ENCODE assay signal across 14 cellular contexts in the genomic region with DNA sequence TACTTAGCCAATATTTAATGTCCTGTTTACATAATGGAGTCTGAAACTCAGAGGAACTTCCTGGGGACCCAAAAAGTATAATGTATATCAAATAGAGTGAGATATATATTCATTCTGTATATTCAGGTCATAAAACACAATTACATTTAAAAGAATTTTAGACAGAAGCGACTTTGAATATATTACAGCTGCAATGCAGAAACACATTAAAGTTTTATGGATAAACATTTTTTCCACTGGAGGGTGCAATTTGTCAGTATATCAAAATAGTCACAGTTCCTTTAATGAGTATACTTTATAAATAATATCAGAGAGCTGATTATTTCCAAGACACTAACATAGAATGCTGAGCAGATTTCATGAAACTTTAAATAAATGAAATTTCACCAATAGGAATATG. TPM values are rescaled to one million over a fixed set of nuclear protein-coding genes. Genes with fewer than 3 reads are reported as not detected.
DNase-seq lines count a peak whose midpoint lies in the region; ATAC-seq and TF ChIP-seq lines count a peak whose summit lies in the region.
"Had no signal": no experiment of that assay in that cellular context is flagged by ENCODE, and none has a peak within 500 bp of the region (broad histone marks: within the 10 kb centered on the region; RNA-seq: fewer than 3 reads in every experiment).

No MANE protein-coding gene starts in this region.

- no peak overlapping the region for H3K18ac ChIP-seq in mesendoderm (ENCODE audit: low read length)

- CTCF ChIA-PET in PC-3 (lab: Charles Lee) = interaction anchor here (0.6 to 1.5 kb wide), 7 partner anchors 44 to 176 kb away, joined by 4 to 11 read pairs (median 6); no protein-coding TSS in a partner anchor

- no peak for TF ChIP-seq POLR2A in gastrocnemius medialis (IDR thresholded peaks at IDR 0.05)

- H4K20me1 ChIP-seq in PC-3 (ENCODE audit: low read length) = no peaks in the 10 kb centered on the region

- H3K27me3 ChIP-seq in heart right ventricle = no peaks in the 10 kb centered on the region
- H3K27me3 ChIP-seq in PC-3 (ENCODE audit: low read length) = no peaks in the 10 kb centered on the region
- no peaks in the 10 kb centered on the region for H3K27me3 ChIP-seq in upper lobe of right lung
- no peaks in the 10 kb centered on the region for H3K27me3 ChIP-seq in mesendoderm (ENCODE audit: insufficient read depth, low read length, poor library complexity)
- no peaks in the 10 kb centered on the region for H3K27me3 ChIP-seq in gastrocnemius medialis
- H3K27me3 ChIP-seq: neutrophil had no signal

- H3K79me2 ChIP-seq in PC-3 (ENCODE audit: low read length) (no peaks in the 10 kb centered on the region), mesendoderm (ENCODE audit: control insufficient read depth, insufficient read depth, low read length) (no peaks in the 10 kb centered on the region)

- no peak overlapping the region for H3K4ac ChIP-seq in mesendoderm (ENCODE audit: low read depth, low read length)

- H3K9me2 ChIP-seq in PC-3 (replicated peaks; ENCODE audit: low read length) = no peaks in the 10 kb centered on the region

- no peak overlapping the region for H2AK5ac ChIP-seq in mesendoderm (ENCODE audit: low read length)

- H3K27ac ChIP-seq in heart right ventricle (no peak overlapping the region), PC-3 (ENCODE audit: low read length) (no peak overlapping the region), upper lobe of right lung (no peak overlapping the region), mesendoderm (ENCODE audit: low read depth, low read length) (no peak overlapping the region), gastrocnemius medialis (no peak overlapping the region)
- H3K27ac ChIP-seq: HL-60, neutrophil, thoracic aorta had no signal

- in situ Hi-C loops in gastrocnemius medialis (cut with MboI; ENCODE audit: low sequenced_read_pairs in 4 of 4) = no loop called here

- DNase-seq in heart right ventricle (no peak), Right ventricle myocardium superior (no peak), PC-3 (peak; percentile 51), foreskin fibroblast (peak; percentile 1 to 20), upper lobe of right lung (no peak), mesendoderm (no peak), gastrocnemius medialis (no peak)
- no peak for DNase-seq in activated CD4-positive, alpha-beta T cell treated with anti-CD3 and anti-CD28 coated beads, Interleukin-2, amount 50 U/mL, for 1 hour
- DNase-seq: activated effector memory CD4-positive, alpha-beta T cell treated with anti-CD3 and anti-CD28 coated beads, Interleukin-2, amount 50 U/mL, for 16 hours; NCI-H187 had no signal

- H3K79me1 ChIP-seq in mesendoderm (ENCODE audit: low read length) = no peaks in the 10 kb centered on the region

- no peaks in the 10 kb centered on the region for H3F3A ChIP-seq in PC-3 (ENCODE audit: low read length, unreplicated experiment)

- intact Hi-C loops in heart right ventricle (cut with DNase I) (loop anchor here in 3 of 10 donors (5.0 to 10.0 kb wide), 2 partner anchors 42 to 131 kb away; no protein-coding TSS in a partner anchor), Right ventricle myocardium superior (cut with DNase I) (no loop called here), PC-3 (cut with micrococcal nuclease) (loop anchor here (1.0 to 2.0 kb wide), 2 partner anchors 43 to 111 kb away; no protein-coding TSS in a partner anchor), upper lobe of right lung (cut with DNase I) (no loop called here), gastrocnemius medialis (cut with DNase I; ENCODE audit: low total_unique reads) (no loop called here)

- peak in 6 of 9 donors; percentile 27 to 48 (median 36) for TF ChIP-seq CTCF in heart right ventricle (IDR thresholded peaks at IDR 0.05)
- peak; percentile 57 for TF ChIP-seq CTCF in PC-3 (conservative IDR thresholded peaks at IDR 0.05; ENCODE audit: low read depth, low read length)
- peak; percentile 18 for TF ChIP-seq CTCF in foreskin fibroblast (IDR thresholded peaks at IDR 0.05; ENCODE audit: low read depth, low read length)
- TF ChIP-seq CTCF in upper lobe of right lung (IDR thresholded peaks at IDR 0.05) = peak; percentile 27
- peak in 1 of 5 experiments; percentile 17 for TF ChIP-seq CTCF in gastrocnemius medialis (IDR thresholded peaks at IDR 0.05 in 4 of 5, conservative IDR thresholded peaks at IDR 0.05 in 1 of 5)

- H3K9ac ChIP-seq in PC-3 (ENCODE audit: low read length) (no peak overlapping the region), mesendoderm (ENCODE audit: low read length) (no peak overlapping the region)

- no peak overlapping the region for H2BK15ac ChIP-seq in mesendoderm (replicated peaks; ENCODE audit: low read depth)

- POLR2A ChIA-PET in PC-3 (lab: Charles Lee; ENCODE audit: unreplicated experiment) = interaction anchor here (0.6 kb wide), 1 partner anchor 83 kb away, joined by 3 read pairs; no protein-coding TSS in a partner anchor

- H3K4me1 ChIP-seq in heart right ventricle = no peaks in the 10 kb centered on the region
- H3K4me1 ChIP-seq in PC-3 (ENCODE audit: insufficient read depth, low read length) = peaks cover 8% of the 10 kb centered on the region
- no peaks in the 10 kb centered on the region for H3K4me1 ChIP-seq in upper lobe of right lung
- peaks cover 2% of the 10 kb centered on the region for H3K4me1 ChIP-seq in mesendoderm (ENCODE audit: control insufficient read depth, low read depth, low read length)
- H3K4me1 ChIP-seq in gastrocnemius medialis = no peaks in the 10 kb centered on the region

- H2AFZ ChIP-seq in PC-3 (ENCODE audit: low read length) = no peak overlapping the region

- H3K36me3 ChIP-seq in heart right ventricle (no peaks in the 10 kb centered on the region), PC-3 (ENCODE audit: low read depth, low read length) (no peaks in the 10 kb centered on the region), upper lobe of right lung (no peaks in the 10 kb centered on the region), mesendoderm (ENCODE audit: control insufficient read depth, insufficient read depth, low read length) (no peaks in the 10 kb centered on the region), gastrocnemius medialis (no peaks in the 10 kb centered on the region)
- H3K36me3 ChIP-seq: neutrophil, thoracic aorta had no signal

- no peak overlapping the region for H2BK5ac ChIP-seq in mesendoderm (ENCODE audit: low read length)

- H4K5ac ChIP-seq in mesendoderm (ENCODE audit: low read length) = no peak overlapping the region

- WGBS in heart right ventricle, 2 donors = 69 to 85% methylated on average over 1 of the region's 1 CpG
- no CpG with 5 or more reads among the region's 1 CpG for WGBS in mesendoderm (ENCODE audit: extremely low coverage, insufficient coverage, low lambda C conversion rate)

- H3K9me3 ChIP-seq in heart right ventricle (no peaks in the 10 kb centered on the region), PC-3 (ENCODE audit: low read length) (no peaks in the 10 kb centered on the region), upper lobe of right lung (no peaks in the 10 kb centered on the region), gastrocnemius medialis (no peaks in the 10 kb centered on the region)
- H3K9me3 ChIP-seq: neutrophil, thoracic aorta had no signal

- H2BK120ac ChIP-seq in mesendoderm (ENCODE audit: low read depth, low read length) = no peak overlapping the region

- H3K56ac ChIP-seq in mesendoderm (ENCODE audit: low read length) = no peak overlapping the region

- no peak overlapping the region for H3K4me2 ChIP-seq in PC-3 (ENCODE audit: low read length)
- no peak overlapping the region for H3K4me2 ChIP-seq in mesendoderm (ENCODE audit: low read length)

- ATAC-seq in heart right ventricle (no peak), Right ventricle myocardium superior (ENCODE audit: poor library complexity) (no peak), PC-3 (no peak), upper lobe of right lung (no peak), gastrocnemius medialis (no peak)
- ATAC-seq: GM12878 had no signal

- H3K23ac ChIP-seq in mesendoderm (ENCODE audit: low read length) = no peak overlapping the region

- H3K4me3 ChIP-seq in heart right ventricle (no peak overlapping the region), PC-3 (ENCODE audit: low read length) (no peak overlapping the region), foreskin fibroblast (ENCODE audit: low read depth in 1 of 2, low read length in 2 of 2) (no peak overlapping the region), upper lobe of right lung (no peak overlapping the region), mesendoderm (ENCODE audit: low read length) (no peak overlapping the region), gastrocnemius medialis (no peak overlapping the region)
- H3K4me3 ChIP-seq: GM12878, thoracic aorta had no signal

- no peak overlapping the region for H4K8ac ChIP-seq in mesendoderm (ENCODE audit: low read depth, low read length)

- BruUV-seq in PC-3 (replicated peaks; lab: Mats Ljungman, UMichigan) = no TSS peak

RNA-seq across cellular contexts. Expression of a gene that starts 23.1 kb away (rescaled TPM):
- total RNA-seq in heart right ventricle (10 to 100 TPM in 5 of 10 donors, 1 to 10 TPM in 5; 6.9 to 11.5 (median 10.2) TPM), Right ventricle myocardium superior (8.0 TPM), PC-3 (2014; rRNA removed) (4.3 and 5.3 TPM in 2 replicates), upper lobe of right lung (14.5 TPM), gastrocnemius medialis (10 to 100 TPM in 2 of 4 donors, 1 to 10 TPM in 2; 6.9 to 14.2 (median 10.9) TPM)
- polyA plus RNA-seq in heart right ventricle = 1 to 10 TPM; 1.8 to 2.6 TPM
- polyA plus RNA-seq in mesendoderm (2013, experiment 1 of 2) = 1.00 TPM
- 1.1 TPM for polyA plus RNA-seq in mesendoderm (2013, experiment 2 of 2)

RNA-seq across cellular contexts. Expression of a gene that starts 43.9 kb away (rescaled TPM):
- total RNA-seq in heart right ventricle (1 to 10 TPM in 1 of 10 donors, under 1 TPM in 8, not detected in 1; 0.10 to 1.5 (median 0.42) TPM), Right ventricle myocardium superior (0.08 TPM), PC-3 (2014; rRNA removed) (0.07 TPM in 1 of 2 replicates, not detected in the other), upper lobe of right lung (0.46 TPM), gastrocnemius medialis (1 to 10 TPM in 2 of 4 donors, under 1 TPM in 2; 0.44 to 2.5 (median 1.0) TPM)
- polyA plus RNA-seq in heart right ventricle = under 1 TPM in 1 of 2 donors, not detected in 1; 0.04 TPM
- polyA plus RNA-seq in mesendoderm (2013, experiment 1 of 2) = not detected
- polyA plus RNA-seq in mesendoderm (2013, experiment 2 of 2) = not detected
- total RNA-seq: thoracic aorta had no signal

Comparison
In these comparisons a context has a peak if more than half of its experiments do, and no peak if none do; other contexts are left out.
1. DNase-seq: peak in PC-3 (single experiment) and foreskin fibroblast (2 of 2); none in heart right ventricle (0 of 2), Right ventricle myocardium superior (single experiment), upper lobe of right lung (single experiment), mesendoderm (single experiment), activated CD4-positive, alpha-beta T cell treated with anti-CD3 and anti-CD28 coated beads, Interleukin-2, amount 50 U/mL, for 1 hour (single experiment) and gastrocnemius medialis (0 of 2).